Comparison of ENCODE assay signal across 18 cellular contexts in genomic region chr4:81468685-81469084, GRCh38. TPM values are rescaled to one million over a fixed set of nuclear protein-coding genes. Genes with fewer than 3 reads are reported as not detected.
DNase-seq lines count a peak whose midpoint lies in the region; ATAC-seq and TF ChIP-seq lines count a peak whose summit lies in the region.
"Had no signal": no experiment of that assay in that cellular context is flagged by ENCODE, and none has a peak within 500 bp of the region (broad histone marks: within the 10 kb centered on the region; RNA-seq: fewer than 3 reads in every experiment).

No MANE protein-coding gene starts in this region.

- H3K27me3 ChIP-seq in WERI-Rb-1 (ENCODE audit: insufficient read depth, low read depth, severe bottlenecking) (no peaks in the 10 kb centered on the region), lower lobe of right lung (ENCODE audit: low read depth) (no peaks in the 10 kb centered on the region), thyroid gland (no peaks in the 10 kb centered on the region)
- H3K27me3 ChIP-seq: right atrium auricular region had no signal

- peaks cover 56% of the 10 kb centered on the region for H3K36me3 ChIP-seq in WERI-Rb-1
- H3K36me3 ChIP-seq in lower lobe of right lung: no peaks in the 10 kb centered on the region
- H3K36me3 ChIP-seq in thyroid gland: no peaks in the 10 kb centered on the region
- H3K36me3 ChIP-seq: right atrium auricular region had no signal

- no peak for ATAC-seq in lower lobe of right lung
- ATAC-seq: left colon, T-cell had no signal

- H3K27ac ChIP-seq in WERI-Rb-1 (peak overlapping the region; percentile 97), lower lobe of right lung (peak overlapping the region; percentile 39), substantia nigra (ENCODE audit: low read depth, low read length, poor library complexity, severe bottlenecking) (peak overlapping the region; percentile 40), thyroid gland (no peak overlapping the region)
- H3K27ac ChIP-seq: 22Rv1, VCaP had no signal

- H3K9me3 ChIP-seq in WERI-Rb-1 (ENCODE audit: severe bottlenecking) (no peaks in the 10 kb centered on the region), lower lobe of right lung (no peaks in the 10 kb centered on the region), thyroid gland (no peaks in the 10 kb centered on the region)
- H3K9me3 ChIP-seq: right atrium auricular region had no signal

- TF ChIP-seq CTCF in WERI-Rb-1 (IDR thresholded peaks at IDR 0.05; ENCODE audit: low read depth, low read length) (no peak), lower lobe of right lung (IDR thresholded peaks at IDR 0.05) (no peak), thyroid gland (IDR thresholded peaks at IDR 0.05) (no peak)

- intact Hi-C loops in lower lobe of right lung (cut with DNase I): loop anchor here (5.0 kb wide), 1 partner anchor 374 kb away; no protein-coding TSS in a partner anchor
- intact Hi-C loops in thyroid gland (cut with DNase I): no loop called here

- DNase-seq in DMS 273 (lab: John Stamatoyannopoulos, UW; ENCODE audit: unreplicated experiment): peak; percentile 16
- DNase-seq in DMS 273 treated with DMSO at 0.1 percent for 48 hours (lab: John Stamatoyannopoulos, UW): no peak
- no peak for DNase-seq in WERI-Rb-1
- no peak for DNase-seq in lower lobe of right lung
- DNase-seq in substantia nigra (lab: John Stamatoyannopoulos, UW): no peak
- DNase-seq in DMS153 treated with DMSO at 0.1 percent for 48 hours (lab: John Stamatoyannopoulos, UW; ENCODE audit: unreplicated experiment): no peak
- no peak for DNase-seq in thyroid gland
- DNase-seq in ecto neural progenitor cell (ENCODE audit: low spot score): no peak
- DNase-seq: activated effector memory CD4-positive, alpha-beta T cell treated with anti-CD3 and anti-CD28 coated beads, Interleukin-2, amount 50 U/mL, for 16 hours; C1 segment of cervical spinal cord; KG1; left colon; NCI-H1436 treated with DMSO at 0.1 percent for 48 hours; T-cell had no signal

- WGBS in thyroid gland, 2 donors: 83 to 95% methylated on average over 2 of the region's 2 CpGs

- H3K4me3 ChIP-seq in WERI-Rb-1 (ENCODE audit: low read depth, low read length) (peak overlapping the region; percentile 87), lower lobe of right lung (peak overlapping the region; percentile 93), thyroid gland (replicated peaks in 1 of 3) (no peak overlapping the region)
- H3K4me3 ChIP-seq: right atrium auricular region had no signal

- TF ChIP-seq POLR2A in thyroid gland (IDR thresholded peaks at IDR 0.05): no peak

- H3K4me1 ChIP-seq in lower lobe of right lung (peaks cover 72% of the 10 kb centered on the region), thyroid gland (peaks cover 13 to 14% of the 10 kb centered on the region in 2 donors)

RNA-seq across cellular contexts. Expression of gene RASGEF1B, which starts 3.0 kb away (rescaled TPM):
- total RNA-seq in lower lobe of right lung: 63.0 TPM
- total RNA-seq in thyroid gland: 10 to 100 TPM in 2 of 4 donors, 1 to 10 TPM in 2; 4.3 to 15.5 (median 10.2) TPM
- total RNA-seq: G401 had no signal

Comparison
In these comparisons a context has a peak if more than half of its experiments do, and no peak if none do; other contexts are left out.
1. H3K27ac ChIP-seq: peak in WERI-Rb-1 (single experiment), lower lobe of right lung (single experiment) and substantia nigra (single experiment); none in thyroid gland (0 of 3).
2. H3K4me3 ChIP-seq: peak in WERI-Rb-1 (single experiment) and lower lobe of right lung (single experiment); none in thyroid gland (0 of 3).